ENCODE assay signal across 27 cellular contexts in genomic region chr6:105786449-105786848, GRCh38.
DNase-seq lines count a peak whose midpoint lies in the region; ATAC-seq, FAIRE-seq and TF ChIP-seq lines count a peak whose summit lies in the region.
"Had no signal": no experiment of that assay in that cellular context is flagged by ENCODE, and none has a peak within 500 bp of the region (broad histone marks: within the 10 kb centered on the region; RNA-seq: fewer than 3 reads in every experiment).

No MANE protein-coding gene starts in this region.

- no peak for TF ChIP-seq CTCF in MCF 10A (IDR thresholded peaks at IDR 0.05; ENCODE audit: unreplicated experiment)

- H3K27ac ChIP-seq in right cardiac atrium (ENCODE audit: low read length) (no peak overlapping the region), small intestine (ENCODE audit: low read depth in 1 of 2, low read length in 1 of 2) (no peak overlapping the region)
- H3K27ac ChIP-seq: C4-2B, colonic mucosa, SK-N-MC, testis had no signal

- H3K36me3 ChIP-seq in small intestine (ENCODE audit: control insufficient read depth in 2 of 2, insufficient read depth in 2 of 2, low read length in 2 of 2): no peaks in the 10 kb centered on the region
- H3K36me3 ChIP-seq: breast epithelium, colonic mucosa, heart right ventricle had no signal

- intact Hi-C loops in activated CD4-positive, alpha-beta memory T cell treated with anti-CD3 and anti-CD28 coated beads for 36 hours (cut with micrococcal nuclease): loop anchor here (10.0 kb wide), 1 partner anchor 142 kb away; no protein-coding TSS in a partner anchor
- intact Hi-C loops in MCF 10A (cut with micrococcal nuclease) (no loop called here), right cardiac atrium (cut with DNase I) (no loop called here)

- 57% methylated on average over 1 of the region's 1 CpG for WGBS in right cardiac atrium
- WGBS in small intestine, 3 donors: 93 to 96% (median 95%) methylated on average over 1 of the region's 1 CpG

- peaks cover 86% of the 10 kb centered on the region for H3K4me1 Mint-ChIP-seq in activated CD4-positive, alpha-beta memory T cell treated with anti-CD3 and anti-CD28 coated beads, Interleukin-2, amount 10 ng/mL, durations not matched to agents 7 days and 5 days
- H3K4me1 Mint-ChIP-seq in activated CD4-positive, alpha-beta memory T cell treated with anti-CD3 and anti-CD28 coated beads for 36 hours (ENCODE audit: low read depth): peaks cover 37% of the 10 kb centered on the region
- no peaks in the 10 kb centered on the region for H3K4me1 Mint-ChIP-seq in MCF 10A (ENCODE audit: insufficient read depth, unreplicated experiment)
- H3K4me1 Mint-ChIP-seq in stimulated activated memory B cell treated with anti-CD40 and anti-IgM and Interleukin-4, amounts not matched to agents 10 μg/mL and 1 μg/mL and 100 μg/mL, for 72 hours: peaks cover 37% of the 10 kb centered on the region

- H3K4me1 ChIP-seq in right cardiac atrium (ENCODE audit: control insufficient read depth, insufficient read depth, low read length) (no peaks in the 10 kb centered on the region), small intestine (ENCODE audit: control insufficient read depth in 2 of 2, insufficient read depth in 1 of 2, low read depth in 1 of 2, low read length in 1 of 2) (peaks cover 1 to 4% of the 10 kb centered on the region in 2 donors)
- H3K4me1 ChIP-seq: breast epithelium, colonic mucosa, testis had no signal

- peaks cover 12% of the 10 kb centered on the region for H3K9me3 Mint-ChIP-seq in activated CD4-positive, alpha-beta memory T cell treated with anti-CD3 and anti-CD28 coated beads, Interleukin-2, amount 10 ng/mL, durations not matched to agents 7 days and 5 days
- no peaks in the 10 kb centered on the region for H3K9me3 Mint-ChIP-seq in activated CD4-positive, alpha-beta memory T cell treated with anti-CD3 and anti-CD28 coated beads for 36 hours
- no peaks in the 10 kb centered on the region for H3K9me3 Mint-ChIP-seq in MCF 10A (ENCODE audit: unreplicated experiment)
- no peaks in the 10 kb centered on the region for H3K9me3 Mint-ChIP-seq in stimulated activated memory B cell treated with anti-CD40 and anti-IgM and Interleukin-4, amounts not matched to agents 10 μg/mL and 1 μg/mL and 100 μg/mL, for 72 hours
- H3K9me3 Mint-ChIP-seq: endodermal cell, immature natural killer cell had no signal

- peaks cover 39% of the 10 kb centered on the region for H3K36me3 Mint-ChIP-seq in activated CD4-positive, alpha-beta memory T cell treated with anti-CD3 and anti-CD28 coated beads, Interleukin-2, amount 10 ng/mL, durations not matched to agents 7 days and 5 days (ENCODE audit: low read depth)
- H3K36me3 Mint-ChIP-seq in activated CD4-positive, alpha-beta memory T cell treated with anti-CD3 and anti-CD28 coated beads for 36 hours: no peaks in the 10 kb centered on the region
- H3K36me3 Mint-ChIP-seq in MCF 10A (ENCODE audit: insufficient read depth, unreplicated experiment): no peaks in the 10 kb centered on the region
- no peaks in the 10 kb centered on the region for H3K36me3 Mint-ChIP-seq in stimulated activated memory B cell treated with anti-CD40 and anti-IgM and Interleukin-4, amounts not matched to agents 10 μg/mL and 1 μg/mL and 100 μg/mL, for 72 hours
- H3K36me3 Mint-ChIP-seq: immature natural killer cell had no signal

- no TSS peak for BruUV-seq in MCF 10A (replicated peaks; lab: Mats Ljungman, UMichigan)

- POLR2A ChIA-PET in activated CD4-positive, alpha-beta memory T cell treated with anti-CD3 and anti-CD28 coated beads, Interleukin-2, amount 10 ng/mL, durations not matched to agents 7 days and 5 days (lab: Charles Lee): no interaction called here
- POLR2A ChIA-PET in activated CD4-positive, alpha-beta memory T cell treated with anti-CD3 and anti-CD28 coated beads for 36 hours (lab: Charles Lee): no interaction called here
- POLR2A ChIA-PET in MCF 10A (lab: Yijun Ruan, JAX): no interaction called here

- no peak for DNase-seq in activated CD4-positive, alpha-beta memory T cell treated with anti-CD3 and anti-CD28 coated beads, Interleukin-2, amount 10 ng/mL, durations not matched to agents 7 days and 5 days
- no peak for DNase-seq in activated CD4-positive, alpha-beta memory T cell treated with anti-CD3 and anti-CD28 coated beads for 36 hours
- DNase-seq in NOMO-1 (lab: John Stamatoyannopoulos, UW; ENCODE audit: unreplicated experiment in 2 of 2) (peak; percentile 31 to 44), MCF 10A (ENCODE audit: unreplicated experiment) (peak; percentile 27), right cardiac atrium (no peak), OCI-M1 (lab: John Stamatoyannopoulos, UW) (no peak), small intestine (no peak)
- DNase-seq: activated CD4-positive, alpha-beta T cell treated with anti-CD3 and anti-CD28 coated beads for 48 hours; activated CD8-positive, alpha-beta memory T cell treated with anti-CD3 and anti-CD28 coated beads, Interleukin-2, amount 50 U/mL, for 48 hours; activated gamma-delta T cell; colonic mucosa; endodermal cell; heart right ventricle; immature natural killer cell; NCI-H1694 treated with DMSO at 0.1 percent for 48 hours; NCI-H2227 treated with DMSO at 0.1 percent for 48 hours; NCI-H774; nucleus accumbens; stimulated activated CD8-positive, alpha-beta memory T cell treated with anti-CD3 and anti-CD28 coated beads, Interleukin-4, amount 100 ng/mL, for 48 hours; testis had no signal

- no peak for ATAC-seq in stimulated activated memory B cell treated with anti-CD40 and anti-IgM and Interleukin-4, amounts not matched to agents 10 μg/mL and 1 μg/mL and 100 μg/mL, for 72 hours
- no peak for ATAC-seq in right cardiac atrium
- ATAC-seq: HCT116, heart right ventricle had no signal

- no peak for FAIRE-seq in small intestine (lab: Jason Lieb, UNC)
- FAIRE-seq: RCC 7860, TTC549 had no signal

- no peaks in the 10 kb centered on the region for H3K27me3 Mint-ChIP-seq in activated CD4-positive, alpha-beta memory T cell treated with anti-CD3 and anti-CD28 coated beads, Interleukin-2, amount 10 ng/mL, durations not matched to agents 7 days and 5 days
- peaks cover 12% of the 10 kb centered on the region for H3K27me3 Mint-ChIP-seq in activated CD4-positive, alpha-beta memory T cell treated with anti-CD3 and anti-CD28 coated beads for 36 hours
- no peaks in the 10 kb centered on the region for H3K27me3 Mint-ChIP-seq in MCF 10A (ENCODE audit: insufficient read depth, unreplicated experiment)
- no peaks in the 10 kb centered on the region for H3K27me3 Mint-ChIP-seq in stimulated activated memory B cell treated with anti-CD40 and anti-IgM and Interleukin-4, amounts not matched to agents 10 μg/mL and 1 μg/mL and 100 μg/mL, for 72 hours

- CTCF ChIA-PET in activated CD4-positive, alpha-beta memory T cell treated with anti-CD3 and anti-CD28 coated beads, Interleukin-2, amount 10 ng/mL, durations not matched to agents 7 days and 5 days (lab: Charles Lee): no interaction called here
- CTCF ChIA-PET in activated CD4-positive, alpha-beta memory T cell treated with anti-CD3 and anti-CD28 coated beads for 36 hours (lab: Charles Lee): no interaction called here
- CTCF ChIA-PET in MCF 10A (lab: Yijun Ruan, JAX): no interaction called here

- H3K27me3 ChIP-seq in right cardiac atrium (ENCODE audit: control insufficient read depth, insufficient read depth) (no peaks in the 10 kb centered on the region), small intestine (ENCODE audit: control insufficient read depth in 2 of 2, insufficient read depth in 2 of 2, low read length in 2 of 2) (no peaks in the 10 kb centered on the region)
- H3K27me3 ChIP-seq: breast epithelium, colonic mucosa, testis had no signal

- no peak overlapping the region for H3K4me3 ChIP-seq in right cardiac atrium (ENCODE audit: low read length)
- H3K4me3 ChIP-seq in small intestine (ENCODE audit: low read depth in 1 of 2, low read length in 2 of 2): no peak overlapping the region
- H3K4me3 ChIP-seq: breast epithelium, colonic mucosa, heart right ventricle, SK-N-MC, testis had no signal

- peak overlapping the region; percentile 56 for H3K27ac Mint-ChIP-seq in activated CD4-positive, alpha-beta memory T cell treated with anti-CD3 and anti-CD28 coated beads, Interleukin-2, amount 10 ng/mL, durations not matched to agents 7 days and 5 days
- no peak overlapping the region for H3K27ac Mint-ChIP-seq in activated CD4-positive, alpha-beta memory T cell treated with anti-CD3 and anti-CD28 coated beads for 36 hours
- H3K27ac Mint-ChIP-seq in MCF 10A (ENCODE audit: low read depth, unreplicated experiment): no peak overlapping the region
- H3K27ac Mint-ChIP-seq in stimulated activated memory B cell treated with anti-CD40 and anti-IgM and Interleukin-4, amounts not matched to agents 10 μg/mL and 1 μg/mL and 100 μg/mL, for 72 hours: peak overlapping the region; percentile 44
- H3K27ac Mint-ChIP-seq: endodermal cell, immature natural killer cell had no signal

- no peaks in the 10 kb centered on the region for H3K9me3 ChIP-seq in right cardiac atrium (ENCODE audit: control insufficient read depth, low read length)
- H3K9me3 ChIP-seq in small intestine (ENCODE audit: control insufficient read depth, low read depth): no peaks in the 10 kb centered on the region
- H3K9me3 ChIP-seq: breast epithelium, colonic mucosa, heart right ventricle, testis had no signal

- H3K4me3 Mint-ChIP-seq in activated CD4-positive, alpha-beta memory T cell treated with anti-CD3 and anti-CD28 coated beads, Interleukin-2, amount 10 ng/mL, durations not matched to agents 7 days and 5 days: no peak overlapping the region
- H3K4me3 Mint-ChIP-seq in activated CD4-positive, alpha-beta memory T cell treated with anti-CD3 and anti-CD28 coated beads for 36 hours: no peak overlapping the region
- no peak overlapping the region for H3K4me3 Mint-ChIP-seq in MCF 10A (ENCODE audit: unreplicated experiment)
- H3K4me3 Mint-ChIP-seq in stimulated activated memory B cell treated with anti-CD40 and anti-IgM and Interleukin-4, amounts not matched to agents 10 μg/mL and 1 μg/mL and 100 μg/mL, for 72 hours: no peak overlapping the region
- H3K4me3 Mint-ChIP-seq: endodermal cell, immature natural killer cell had no signal

Comparison
In these comparisons a context has a peak if more than half of its experiments do, and no peak if none do; other contexts are left out.
1. H3K27ac Mint-ChIP-seq: peak in activated CD4-positive, alpha-beta memory T cell treated with anti-CD3 and anti-CD28 coated beads, Interleukin-2, amount 10 ng/mL, durations not matched to agents 7 days and 5 days (single experiment) and stimulated activated memory B cell treated with anti-CD40 and anti-IgM and Interleukin-4, amounts not matched to agents 10 μg/mL and 1 μg/mL and 100 μg/mL, for 72 hours (single experiment); none in activated CD4-positive, alpha-beta memory T cell treated with anti-CD3 and anti-CD28 coated beads for 36 hours (single experiment) and MCF 10A (single experiment).
2. DNase-seq: peak in NOMO-1 (2 of 2) and MCF 10A (single experiment); none in activated CD4-positive, alpha-beta memory T cell treated with anti-CD3 and anti-CD28 coated beads, Interleukin-2, amount 10 ng/mL, durations not matched to agents 7 days and 5 days (single experiment), activated CD4-positive, alpha-beta memory T cell treated with anti-CD3 and anti-CD28 coated beads for 36 hours (single experiment), right cardiac atrium (0 of 3), OCI-M1 (single experiment) and small intestine (single experiment).